8 cellular contexts compared by ENCODE assay signal in genomic region chr12:14454098-14454907, GRCh38.
DNase-seq lines count a peak whose midpoint lies in the region; ATAC-seq and TF ChIP-seq lines count a peak whose summit lies in the region.

No MANE protein-coding gene starts in this region.

- peaks cover 13% of the 10 kb centered on the region for H3K4me1 ChIP-seq in CD4-positive, CD25-positive, alpha-beta regulatory T cell (ENCODE audit: control insufficient read depth, insufficient read depth, low read length, poor library complexity, severe bottlenecking)

- H3K4me3 Mint-ChIP-seq in CD4-positive, CD25-positive, alpha-beta regulatory T cell: peak overlapping the region in 2 of 4 donors; percentile 18 to 37
- H3K4me3 Mint-ChIP-seq in chondrocyte (ENCODE audit: unreplicated experiment): no peak overlapping the region

- peaks cover 0 to 4% (median 0%) of the 10 kb centered on the region in 7 donors for H3K9me3 Mint-ChIP-seq in CD4-positive, CD25-positive, alpha-beta regulatory T cell
- no peaks in the 10 kb centered on the region for H3K9me3 Mint-ChIP-seq in chondrocyte (ENCODE audit: low read depth)

- TF ChIP-seq CTCF in GM13976 (IDR thresholded peaks at IDR 0.05; ENCODE audit: borderline replicate concordance, control extremely low read depth, extremely low read depth, insufficient read depth, missing control alignments) (peak; percentile 42), chondrocyte (IDR thresholded peaks at IDR 0.05) (peak; percentile 65)

- no peak overlapping the region for H3K4me3 ChIP-seq in CD4-positive, CD25-positive, alpha-beta regulatory T cell (ENCODE audit: low read depth, low read length)

- H3K27me3 ChIP-seq in CD4-positive, CD25-positive, alpha-beta regulatory T cell (ENCODE audit: control insufficient read depth, insufficient read depth, low read length): no peaks in the 10 kb centered on the region

- peaks cover 81% of the 10 kb centered on the region for H3K36me3 ChIP-seq in CD4-positive, CD25-positive, alpha-beta regulatory T cell (ENCODE audit: control insufficient read depth, insufficient read depth, low read length)

- H3K4me1 Mint-ChIP-seq in CD4-positive, CD25-positive, alpha-beta regulatory T cell: peaks cover 47 to 63% (median 52%) of the 10 kb centered on the region in 4 donors
- H3K4me1 Mint-ChIP-seq in chondrocyte (ENCODE audit: low read depth): peaks cover 9% of the 10 kb centered on the region

- no peaks in the 10 kb centered on the region for H3K9me3 ChIP-seq in CD4-positive, CD25-positive, alpha-beta regulatory T cell (ENCODE audit: control insufficient read depth in 2 of 2, low read length in 2 of 2)

- peak in 2 of 3 donors; percentile 42 to 67 for DNase-seq in CD4-positive, CD25-positive, alpha-beta regulatory T cell
- peak; percentile 48 for DNase-seq in GM13976 (ENCODE audit: low spot score)
- DNase-seq in HS-27A (ENCODE audit: low read depth): peak; percentile 9
- peak; percentile 47 for DNase-seq in RPMI8226
- DNase-seq in chondrocyte (ENCODE audit: low spot score): no peak
- peak; percentile 56 for DNase-seq in myocyte (ENCODE audit: low read depth)
- DNase-seq in stimulated activated CD8-positive, alpha-beta memory T cell treated with anti-CD3 and anti-CD28 coated beads, Interleukin-4, amount 100 ng/mL, for 48 hours: no peak

- peak; percentile 68 to 75 for ATAC-seq in CD4-positive, CD25-positive, alpha-beta regulatory T cell (ENCODE audit: low read depth in 2 of 2)
- ATAC-seq in HG03439 (IDR thresholded peaks at IDR 0.05; ENCODE audit: unreplicated experiment): no peak

- in situ Hi-C loops in GM13976 (cut with MboI; ENCODE audit: low sequenced_read_pairs, unreplicated experiment): no loop called here

- H3K27ac ChIP-seq in CD4-positive, CD25-positive, alpha-beta regulatory T cell (ENCODE audit: insufficient read depth, low read length, poor library complexity, severe bottlenecking): no peak overlapping the region

- H3K36me3 Mint-ChIP-seq in CD4-positive, CD25-positive, alpha-beta regulatory T cell: peaks cover 65% of the 10 kb centered on the region
- peaks cover 35% of the 10 kb centered on the region for H3K36me3 Mint-ChIP-seq in chondrocyte (ENCODE audit: low read depth)

- H3K27ac Mint-ChIP-seq in CD4-positive, CD25-positive, alpha-beta regulatory T cell: peak overlapping the region; percentile 7 to 76 (median 67)
- H3K27ac Mint-ChIP-seq in chondrocyte (ENCODE audit: unreplicated experiment): no peak overlapping the region

- no peaks in the 10 kb centered on the region for H3K27me3 Mint-ChIP-seq in CD4-positive, CD25-positive, alpha-beta regulatory T cell
- H3K27me3 Mint-ChIP-seq in chondrocyte (ENCODE audit: low read depth): no peaks in the 10 kb centered on the region

Comparison
In these comparisons a context has a peak if more than half of its experiments do, and no peak if none do; other contexts are left out.
1. DNase-seq: peak in CD4-positive, CD25-positive, alpha-beta regulatory T cell (2 of 3), GM13976 (single experiment), HS-27A (single experiment), RPMI8226 (single experiment) and myocyte (single experiment); none in chondrocyte (single experiment) and stimulated activated CD8-positive, alpha-beta memory T cell treated with anti-CD3 and anti-CD28 coated beads, Interleukin-4, amount 100 ng/mL, for 48 hours (single experiment).